Comparison of ENCODE assay signal across 18 cellular contexts in the genomic region with DNA sequence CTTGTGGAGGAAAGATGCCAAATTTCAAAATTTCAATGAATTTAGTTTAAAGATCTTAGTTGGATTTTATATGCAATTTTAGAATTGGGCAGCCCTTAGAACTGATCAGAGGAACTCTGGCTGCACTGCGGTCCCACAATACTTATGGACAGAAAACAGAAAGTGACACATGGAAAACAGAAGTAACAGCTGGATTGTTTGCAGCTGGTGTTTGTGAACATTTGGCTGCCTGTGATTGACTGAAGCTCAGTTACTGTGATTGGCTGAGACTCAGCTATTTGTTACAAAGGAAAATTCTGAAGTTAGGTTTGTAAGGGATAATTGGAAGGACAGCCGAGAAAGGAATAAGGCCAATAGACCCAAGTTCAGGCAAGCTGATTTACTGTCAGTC. TPM values are rescaled to one million over a fixed set of nuclear protein-coding genes. Genes with fewer than 3 reads are reported as not detected.
DNase-seq lines count a peak whose midpoint lies in the region; ATAC-seq and TF ChIP-seq lines count a peak whose summit lies in the region.
"Had no signal": no experiment of that assay in that cellular context is flagged by ENCODE, and none has a peak within 500 bp of the region (broad histone marks: within the 10 kb centered on the region; RNA-seq: fewer than 3 reads in every experiment).

No MANE protein-coding gene starts in this region.

- H3K9me3 Mint-ChIP-seq in GM23338, result peaks cover 32% of the 10 kb centered on the region
- H3K9me3 Mint-ChIP-seq: HFFc6 had no signal

- no peaks in the 10 kb centered on the region for H3F3A ChIP-seq in GM23338 (replicated peaks; ENCODE audit: low read depth)

- H3K9me3 ChIP-seq in RWPE2 (ENCODE audit: severe bottlenecking), result no peaks in the 10 kb centered on the region

- H2AFZ ChIP-seq in GM23338, result no peak overlapping the region

- DNase-seq in Ammon's horn (ENCODE audit: low spot score) (peak; percentile 68), RWPE2 (ENCODE audit: low spot score) (peak; percentile 2), hippocampal formation (lab: John Stamatoyannopoulos, UW) (peak; percentile 14 to 43), pons (ENCODE audit: low spot score) (peak; percentile 85), GM23338 (ENCODE audit: low spot score) (no peak)
- DNase-seq: DND-41, HFFc6, KG1, NCI-H1105 treated with DMSO at 0.1 percent for 48 hours, NCI-H1694 treated with DMSO at 0.1 percent for 48 hours, NCI-H2107, PC-3 had no signal

- no peak overlapping the region for H3K4me2 ChIP-seq in GM23338

- no peak overlapping the region for H3K4me3 Mint-ChIP-seq in GM23338
- H3K4me3 Mint-ChIP-seq: HFFc6 had no signal

- no peaks in the 10 kb centered on the region for H3K36me3 ChIP-seq in RWPE2 (ENCODE audit: low read depth)
- H3K36me3 ChIP-seq in GM23338 (ENCODE audit: insufficient read depth), result no peaks in the 10 kb centered on the region

- no peak for ATAC-seq in RWPE2 (ENCODE audit: low read depth)
- no peak for ATAC-seq in GM19395 (IDR thresholded peaks at IDR 0.05; ENCODE audit: unreplicated experiment)
- no peak for ATAC-seq in GM18498 (IDR thresholded peaks at IDR 0.05; ENCODE audit: unreplicated experiment)
- ATAC-seq in GM23338, result no peak
- ATAC-seq in HG02678 (IDR thresholded peaks at IDR 0.05; ENCODE audit: unreplicated experiment), result no peak
- ATAC-seq: HepG2, PC-3 had no signal

- H3K4me1 Mint-ChIP-seq in GM23338, result peaks cover 7% of the 10 kb centered on the region

- H3K27ac ChIP-seq in RWPE2 (ENCODE audit: poor library complexity, severe bottlenecking) (no peak overlapping the region), GM23338 (ENCODE audit: low read depth) (no peak overlapping the region)

- H3K4me1 ChIP-seq in RWPE2 (ENCODE audit: insufficient read depth, poor library complexity, severe bottlenecking), result no peaks in the 10 kb centered on the region
- H3K4me1 ChIP-seq in GM23338 (ENCODE audit: insufficient read depth), result no peaks in the 10 kb centered on the region

- H3K27me3 ChIP-seq in RWPE2 (ENCODE audit: insufficient read depth, poor library complexity, severe bottlenecking) (no peaks in the 10 kb centered on the region), GM23338 (ENCODE audit: insufficient read depth) (peaks cover 8% of the 10 kb centered on the region)

- H3K4me3 ChIP-seq in RWPE2 (ENCODE audit: severe bottlenecking) (no peak overlapping the region), GM23338 (no peak overlapping the region)

- no peak overlapping the region for H3K27ac Mint-ChIP-seq in GM23338
- H3K27ac Mint-ChIP-seq: HFFc6 had no signal

- H3K9me2 ChIP-seq in GM23338 (ENCODE audit: insufficient read depth), result peaks cover 9% of the 10 kb centered on the region

- TF ChIP-seq CTCF in RWPE2 (IDR thresholded peaks at IDR 0.05; ENCODE audit: poor library complexity, severe bottlenecking), result no peak
- no peak for TF ChIP-seq CTCF in GM23338 (conservative IDR thresholded peaks at IDR 0.05; ENCODE audit: low read depth in 2 of 2)

- H4K20me1 ChIP-seq in GM23338 (replicated peaks; ENCODE audit: insufficient read depth), result no peaks in the 10 kb centered on the region

- H3K27me3 Mint-ChIP-seq in GM23338 (ENCODE audit: insufficient read depth, low read depth, poor library complexity), result peaks cover 6% of the 10 kb centered on the region

- H3K79me2 ChIP-seq in GM23338 (replicated peaks; ENCODE audit: insufficient read depth), result no peaks in the 10 kb centered on the region

- H3K36me3 Mint-ChIP-seq in GM23338 (ENCODE audit: low read depth), result peaks cover under 1% of the 10 kb centered on the region; the same call in 1 of the 3 replicates

TF ChIP-seq in GM23338, 12 proteins besides CTCF, POLR2A, EP300 and RAD21 (continues in another document):
- no peak for TF ChIP-seq POLR2AphosphoS5 (IDR thresholded peaks at IDR 0.05; ENCODE audit: low read depth)
- no peak for TF ChIP-seq ZNF114 (CRISPR knock-in tag; IDR thresholded peaks at IDR 0.05)
- TF ChIP-seq, protein P1, sequence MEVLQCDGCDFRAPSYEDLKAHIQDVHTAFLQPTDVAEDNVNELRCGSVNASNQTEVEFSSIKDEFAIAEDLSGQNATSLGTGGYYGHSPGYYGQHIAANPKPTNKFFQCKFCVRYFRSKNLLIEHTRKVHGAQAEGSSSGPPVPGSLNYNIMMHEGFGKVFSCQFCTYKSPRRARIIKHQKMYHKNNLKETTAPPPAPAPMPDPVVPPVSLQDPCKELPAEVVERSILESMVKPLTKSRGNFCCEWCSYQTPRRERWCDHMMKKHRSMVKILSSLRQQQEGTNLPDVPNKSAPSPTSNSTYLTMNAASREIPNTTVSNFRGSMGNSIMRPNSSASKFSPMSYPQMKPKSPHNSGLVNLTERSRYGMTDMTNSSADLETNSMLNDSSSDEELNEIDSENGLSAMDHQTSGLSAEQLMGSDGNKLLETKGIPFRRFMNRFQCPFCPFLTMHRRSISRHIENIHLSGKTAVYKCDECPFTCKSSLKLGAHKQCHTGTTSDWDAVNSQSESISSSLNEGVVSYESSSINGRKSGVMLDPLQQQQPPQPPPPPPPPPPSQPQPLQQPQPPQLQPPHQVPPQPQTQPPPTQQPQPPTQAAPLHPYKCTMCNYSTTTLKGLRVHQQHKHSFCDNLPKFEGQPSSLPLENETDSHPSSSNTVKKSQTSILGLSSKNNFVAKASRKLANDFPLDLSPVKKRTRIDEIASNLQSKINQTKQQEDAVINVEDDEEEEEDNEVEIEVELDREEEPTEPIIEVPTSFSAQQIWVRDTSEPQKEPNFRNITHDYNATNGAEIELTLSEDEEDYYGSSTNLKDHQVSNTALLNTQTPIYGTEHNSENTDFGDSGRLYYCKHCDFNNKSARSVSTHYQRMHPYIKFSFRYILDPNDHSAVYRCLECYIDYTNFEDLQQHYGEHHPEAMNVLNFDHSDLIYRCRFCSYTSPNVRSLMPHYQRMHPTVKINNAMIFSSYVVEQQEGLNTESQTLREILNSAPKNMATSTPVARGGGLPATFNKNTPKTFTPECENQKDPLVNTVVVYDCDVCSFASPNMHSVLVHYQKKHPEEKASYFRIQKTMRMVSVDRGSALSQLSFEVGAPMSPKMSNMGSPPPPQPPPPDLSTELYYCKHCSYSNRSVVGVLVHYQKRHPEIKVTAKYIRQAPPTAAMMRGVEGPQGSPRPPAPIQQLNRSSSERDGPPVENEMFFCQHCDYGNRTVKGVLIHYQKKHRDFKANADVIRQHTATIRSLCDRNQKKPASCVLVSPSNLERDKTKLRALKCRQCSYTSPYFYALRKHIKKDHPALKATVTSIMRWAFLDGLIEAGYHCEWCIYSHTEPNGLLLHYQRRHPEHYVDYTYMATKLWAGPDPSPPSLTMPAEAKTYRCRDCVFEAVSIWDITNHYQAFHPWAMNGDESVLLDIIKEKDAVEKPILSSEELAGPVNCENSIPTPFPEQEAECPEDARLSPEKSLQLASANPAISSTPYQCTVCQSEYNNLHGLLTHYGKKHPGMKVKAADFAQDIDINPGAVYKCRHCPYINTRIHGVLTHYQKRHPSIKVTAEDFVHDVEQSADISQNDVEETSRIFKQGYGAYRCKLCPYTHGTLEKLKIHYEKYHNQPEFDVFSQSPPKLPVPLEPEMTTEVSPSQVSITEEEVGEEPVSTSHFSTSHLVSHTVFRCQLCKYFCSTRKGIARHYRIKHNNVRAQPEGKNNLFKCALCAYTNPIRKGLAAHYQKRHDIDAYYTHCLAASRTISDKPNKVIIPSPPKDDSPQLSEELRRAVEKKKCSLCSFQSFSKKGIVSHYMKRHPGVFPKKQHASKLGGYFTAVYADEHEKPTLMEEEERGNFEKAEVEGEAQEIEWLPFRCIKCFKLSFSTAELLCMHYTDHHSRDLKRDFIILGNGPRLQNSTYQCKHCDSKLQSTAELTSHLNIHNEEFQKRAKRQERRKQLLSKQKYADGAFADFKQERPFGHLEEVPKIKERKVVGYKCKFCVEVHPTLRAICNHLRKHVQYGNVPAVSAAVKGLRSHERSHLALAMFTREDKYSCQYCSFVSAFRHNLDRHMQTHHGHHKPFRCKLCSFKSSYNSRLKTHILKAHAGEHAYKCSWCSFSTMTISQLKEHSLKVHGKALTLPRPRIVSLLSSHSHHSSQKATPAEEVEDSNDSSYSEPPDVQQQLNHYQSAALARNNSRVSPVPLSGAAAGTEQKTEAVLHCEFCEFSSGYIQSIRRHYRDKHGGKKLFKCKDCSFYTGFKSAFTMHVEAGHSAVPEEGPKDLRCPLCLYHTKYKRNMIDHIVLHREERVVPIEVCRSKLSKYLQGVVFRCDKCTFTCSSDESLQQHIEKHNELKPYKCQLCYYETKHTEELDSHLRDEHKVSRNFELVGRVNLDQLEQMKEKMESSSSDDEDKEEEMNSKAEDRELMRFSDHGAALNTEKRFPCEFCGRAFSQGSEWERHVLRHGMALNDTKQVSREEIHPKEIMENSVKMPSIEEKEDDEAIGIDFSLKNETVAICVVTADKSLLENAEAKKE (CRISPR knock-in tag; IDR thresholded peaks at IDR 0.05), result no peak
- TF ChIP-seq CREB1 (CRISPR knock-in tag; IDR thresholded peaks at IDR 0.05; ENCODE audit: low read depth), result no peak
- no peak for TF ChIP-seq ZNF331 (CRISPR knock-in tag; IDR thresholded peaks at IDR 0.05; ENCODE audit: low read depth)
- TF ChIP-seq EZH2 (IDR thresholded peaks at IDR 0.05; ENCODE audit: low read depth, unreplicated experiment), result no peak
- TF ChIP-seq EZH2phosphoT487 (IDR thresholded peaks at IDR 0.05; ENCODE audit: unreplicated experiment), result no peak
- TF ChIP-seq JUNB (IDR thresholded peaks at IDR 0.05; ENCODE audit: unreplicated experiment), result no peak
- TF ChIP-seq, protein P2, sequence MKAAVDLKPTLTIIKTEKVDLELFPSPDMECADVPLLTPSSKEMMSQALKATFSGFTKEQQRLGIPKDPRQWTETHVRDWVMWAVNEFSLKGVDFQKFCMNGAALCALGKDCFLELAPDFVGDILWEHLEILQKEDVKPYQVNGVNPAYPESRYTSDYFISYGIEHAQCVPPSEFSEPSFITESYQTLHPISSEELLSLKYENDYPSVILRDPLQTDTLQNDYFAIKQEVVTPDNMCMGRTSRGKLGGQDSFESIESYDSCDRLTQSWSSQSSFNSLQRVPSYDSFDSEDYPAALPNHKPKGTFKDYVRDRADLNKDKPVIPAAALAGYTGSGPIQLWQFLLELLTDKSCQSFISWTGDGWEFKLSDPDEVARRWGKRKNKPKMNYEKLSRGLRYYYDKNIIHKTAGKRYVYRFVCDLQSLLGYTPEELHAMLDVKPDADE (IDR thresholded peaks at IDR 0.05), result no peak
- no peak for TF ChIP-seq STAT1 (IDR thresholded peaks at IDR 0.05; ENCODE audit: unreplicated experiment)
- TF ChIP-seq NANOG (IDR thresholded peaks at IDR 0.05; ENCODE audit: borderline replicate concordance), result no peak

RNA-seq across cellular contexts. Expression of a gene that starts 10.0 kb away (rescaled TPM):
- total RNA-seq in GM23338 (2014; rRNA removed; shearing (Covaris generic)), result not detected in 2 replicates
- polyA plus RNA-seq in GM23338 (2016; fragmentation: Nextera tagmentation; extraction: Ambion mirVana), result 0.16 and 0.30 TPM in 2 replicates
- total RNA-seq: HepG2, SK-MEL-5 had no signal
- polyA plus RNA-seq: HepG2 had no signal

RNA-seq across cellular contexts. Expression of a gene that starts 26.9 kb away (rescaled TPM):
- not detected in 2 replicates for total RNA-seq in GM23338 (2014; rRNA removed; shearing (Covaris generic))
- not detected in 2 replicates for polyA plus RNA-seq in GM23338 (2016; fragmentation: Nextera tagmentation; extraction: Ambion mirVana)
- total RNA-seq: HepG2 had no signal
- polyA plus RNA-seq: HepG2 had no signal

RNA-seq across cellular contexts. Expression of a gene that starts 31.4 kb away (rescaled TPM):
- 9.4 and 11.7 TPM in 2 replicates for total RNA-seq in GM23338 (2014; rRNA removed; shearing (Covaris generic))
- 6.5 and 16.4 TPM in 2 replicates for polyA plus RNA-seq in GM23338 (2016; fragmentation: Nextera tagmentation; extraction: Ambion mirVana)
- total RNA-seq: HepG2, SK-MEL-5 had no signal

RNA-seq across cellular contexts. Expression of a gene that starts 56.8 kb away (rescaled TPM):
- not detected in 2 replicates for total RNA-seq in GM23338 (2014; rRNA removed; shearing (Covaris generic))
- polyA plus RNA-seq in GM23338 (2016; fragmentation: Nextera tagmentation; extraction: Ambion mirVana), result not detected in 2 replicates
- total RNA-seq: H4, HepG2, HFFc6, SK-MEL-5 had no signal
- polyA plus RNA-seq: HepG2 had no signal
